In genomic region chr3:31909455-31909854, GRCh38 we compare ENCODE assay signal across 1 cellular context.
TF ChIP-seq lines count a peak whose summit lies in the region.

No MANE protein-coding gene starts in this region.

TF ChIP-seq in GM23338, 12 proteins besides CTCF, POLR2A, EP300 and RAD21 (continued from another document):
- TF ChIP-seq ZNF462 (CRISPR knock-in tag; IDR thresholded peaks at IDR 0.05) (no peak), EZH2phosphoT487 (IDR thresholded peaks at IDR 0.05; ENCODE audit: unreplicated experiment) (no peak), CREB1 (CRISPR knock-in tag; IDR thresholded peaks at IDR 0.05; ENCODE audit: low read depth) (no peak), ZNF331 (CRISPR knock-in tag; IDR thresholded peaks at IDR 0.05; ENCODE audit: low read depth) (no peak)
